ENCODE assay signal across 17 cellular contexts in genomic region chr9:89457376-89457855, GRCh38. TPM values are rescaled to one million over a fixed set of nuclear protein-coding genes. Genes with fewer than 3 reads are reported as not detected.
DNase-seq lines count a peak whose midpoint lies in the region; ATAC-seq, FAIRE-seq and TF ChIP-seq lines count a peak whose summit lies in the region.
"Had no signal": no experiment of that assay in that cellular context is flagged by ENCODE, and none has a peak within 500 bp of the region (broad histone marks: within the 10 kb centered on the region; RNA-seq: fewer than 3 reads in every experiment).

No MANE protein-coding gene starts in this region.

- no peaks in the 10 kb centered on the region for H3K27me3 Mint-ChIP-seq in activated naive CD4-positive, alpha-beta T cell treated with anti-CD3 and anti-CD28 coated beads for 36 hours (ENCODE audit: low read depth)
- H3K27me3 Mint-ChIP-seq in WTC11 (ENCODE audit: low read depth), result no peaks in the 10 kb centered on the region
- H3K27me3 Mint-ChIP-seq in stimulated activated memory B cell treated with anti-CD40 and anti-IgM and Interleukin-4, amounts not matched to agents 10 μg/mL and 1 μg/mL and 100 μg/mL, for 72 hours, result no peaks in the 10 kb centered on the region

- H3K4me1 Mint-ChIP-seq in activated naive CD4-positive, alpha-beta T cell treated with anti-CD3 and anti-CD28 coated beads for 36 hours (ENCODE audit: low read depth), result peaks cover 92% of the 10 kb centered on the region
- H3K4me1 Mint-ChIP-seq in WTC11, result peaks cover 46% of the 10 kb centered on the region
- H3K4me1 Mint-ChIP-seq in stimulated activated memory B cell treated with anti-CD40 and anti-IgM and Interleukin-4, amounts not matched to agents 10 μg/mL and 1 μg/mL and 100 μg/mL, for 72 hours, result peaks cover 64% of the 10 kb centered on the region

- intact Hi-C loops in activated naive CD4-positive, alpha-beta T cell treated with anti-CD3 and anti-CD28 coated beads for 36 hours (cut with micrococcal nuclease), result loop anchor here (2.0 kb wide), 1 partner anchor 35 kb away; no protein-coding TSS in a partner anchor

- TF ChIP-seq CTCF in WTC11 (IDR thresholded peaks at IDR 0.05) (no peak), bronchial epithelial cell (IDR thresholded peaks at IDR 0.05; ENCODE audit: insufficient read depth, low read length, severe bottlenecking) (no peak)

- no peak for ATAC-seq in WTC11
- ATAC-seq in stimulated activated memory B cell treated with anti-CD40 and anti-IgM and Interleukin-4, amounts not matched to agents 10 μg/mL and 1 μg/mL and 100 μg/mL, for 72 hours, result no peak
- ATAC-seq: sciatic nerve had no signal

- FAIRE-seq in bronchial epithelial cell (lab: Jason Lieb, UNC), result peak; percentile 75

- CTCF ChIA-PET in activated naive CD4-positive, alpha-beta T cell treated with anti-CD3 and anti-CD28 coated beads for 36 hours (lab: Charles Lee), result interaction anchor here (0.6 to 2.7 kb wide), 5 partner anchors 13 to 93 kb away, joined by 3 to 14 read pairs (median 8); no protein-coding TSS in a partner anchor
- CTCF ChIA-PET in WTC11 (lab: Charles Lee), result interaction anchor here (1.0 to 2.0 kb wide), 4 partner anchors 26 to 107 kb away, joined by 3 to 15 read pairs (median 6); no protein-coding TSS in a partner anchor

- POLR2A ChIA-PET in WTC11 (lab: Charles Lee), result interaction anchor here (1.6 kb wide), 1 partner anchor 13 kb away, joined by 3 read pairs; no protein-coding TSS in a partner anchor

- H3K4me3 Mint-ChIP-seq in activated naive CD4-positive, alpha-beta T cell treated with anti-CD3 and anti-CD28 coated beads for 36 hours, result no peak overlapping the region
- H3K4me3 Mint-ChIP-seq in WTC11, result no peak overlapping the region
- H3K4me3 Mint-ChIP-seq in stimulated activated memory B cell treated with anti-CD40 and anti-IgM and Interleukin-4, amounts not matched to agents 10 μg/mL and 1 μg/mL and 100 μg/mL, for 72 hours, result no peak overlapping the region
- H3K4me3 Mint-ChIP-seq: H9 had no signal

- no peak for DNase-seq in activated naive CD4-positive, alpha-beta T cell treated with anti-CD3 and anti-CD28 coated beads for 36 hours
- DNase-seq in activated naive CD4-positive, alpha-beta T cell treated with Interleukin-2 at 50 U/mL for 16 hours, result no peak
- DNase-seq in WTC11 (ENCODE audit: low spot score), result no peak
- DNase-seq in bronchial epithelial cell (ENCODE audit: low read depth), result no peak
- DNase-seq in HT-29 (ENCODE audit: low spot score), result no peak
- DNase-seq in HK-2 (ENCODE audit: unreplicated experiment), result no peak
- no peak for DNase-seq in NOMO-1 (lab: John Stamatoyannopoulos, UW; ENCODE audit: unreplicated experiment in 2 of 2)
- DNase-seq: amniotic stem cell, Caco-2, EL, H9, IMR-90, MM.1S, NCI-H1694 treated with DMSO at 0.1 percent for 48 hours, ovary had no signal

- H3K9me3 Mint-ChIP-seq in activated naive CD4-positive, alpha-beta T cell treated with anti-CD3 and anti-CD28 coated beads for 36 hours, result no peaks in the 10 kb centered on the region
- H3K9me3 Mint-ChIP-seq in WTC11, result no peaks in the 10 kb centered on the region
- no peaks in the 10 kb centered on the region for H3K9me3 Mint-ChIP-seq in stimulated activated memory B cell treated with anti-CD40 and anti-IgM and Interleukin-4, amounts not matched to agents 10 μg/mL and 1 μg/mL and 100 μg/mL, for 72 hours
- H3K9me3 Mint-ChIP-seq: H9 had no signal

- no peak overlapping the region for H3K4me3 ChIP-seq in bronchial epithelial cell (ENCODE audit: low read depth, low read length)
- H3K4me3 ChIP-seq: ovary had no signal

- H3K27ac Mint-ChIP-seq in activated naive CD4-positive, alpha-beta T cell treated with anti-CD3 and anti-CD28 coated beads for 36 hours, result peak overlapping the region; percentile 79
- peak overlapping the region; percentile 23; the same call in 1 of the 2 replicates for H3K27ac Mint-ChIP-seq in WTC11
- peak overlapping the region; percentile 82 for H3K27ac Mint-ChIP-seq in stimulated activated memory B cell treated with anti-CD40 and anti-IgM and Interleukin-4, amounts not matched to agents 10 μg/mL and 1 μg/mL and 100 μg/mL, for 72 hours

- H3K36me3 ChIP-seq in bronchial epithelial cell (ENCODE audit: control insufficient read depth, insufficient read depth, low read length), result no peaks in the 10 kb centered on the region
- H3K36me3 ChIP-seq: ovary had no signal

- H3K27me3 ChIP-seq in bronchial epithelial cell (ENCODE audit: control insufficient read depth, insufficient read depth, low read length), result no peaks in the 10 kb centered on the region
- H3K27me3 ChIP-seq: ovary had no signal

- peaks cover 41% of the 10 kb centered on the region for H3K36me3 Mint-ChIP-seq in activated naive CD4-positive, alpha-beta T cell treated with anti-CD3 and anti-CD28 coated beads for 36 hours (ENCODE audit: low read depth)
- H3K36me3 Mint-ChIP-seq in WTC11, result peaks cover 21% of the 10 kb centered on the region
- peaks cover 55% of the 10 kb centered on the region for H3K36me3 Mint-ChIP-seq in stimulated activated memory B cell treated with anti-CD40 and anti-IgM and Interleukin-4, amounts not matched to agents 10 μg/mL and 1 μg/mL and 100 μg/mL, for 72 hours

TF ChIP-seq in WTC11, 78 proteins besides CTCF, POLR2A, EP300 and RAD21:
- TF ChIP-seq, protein P1, sequence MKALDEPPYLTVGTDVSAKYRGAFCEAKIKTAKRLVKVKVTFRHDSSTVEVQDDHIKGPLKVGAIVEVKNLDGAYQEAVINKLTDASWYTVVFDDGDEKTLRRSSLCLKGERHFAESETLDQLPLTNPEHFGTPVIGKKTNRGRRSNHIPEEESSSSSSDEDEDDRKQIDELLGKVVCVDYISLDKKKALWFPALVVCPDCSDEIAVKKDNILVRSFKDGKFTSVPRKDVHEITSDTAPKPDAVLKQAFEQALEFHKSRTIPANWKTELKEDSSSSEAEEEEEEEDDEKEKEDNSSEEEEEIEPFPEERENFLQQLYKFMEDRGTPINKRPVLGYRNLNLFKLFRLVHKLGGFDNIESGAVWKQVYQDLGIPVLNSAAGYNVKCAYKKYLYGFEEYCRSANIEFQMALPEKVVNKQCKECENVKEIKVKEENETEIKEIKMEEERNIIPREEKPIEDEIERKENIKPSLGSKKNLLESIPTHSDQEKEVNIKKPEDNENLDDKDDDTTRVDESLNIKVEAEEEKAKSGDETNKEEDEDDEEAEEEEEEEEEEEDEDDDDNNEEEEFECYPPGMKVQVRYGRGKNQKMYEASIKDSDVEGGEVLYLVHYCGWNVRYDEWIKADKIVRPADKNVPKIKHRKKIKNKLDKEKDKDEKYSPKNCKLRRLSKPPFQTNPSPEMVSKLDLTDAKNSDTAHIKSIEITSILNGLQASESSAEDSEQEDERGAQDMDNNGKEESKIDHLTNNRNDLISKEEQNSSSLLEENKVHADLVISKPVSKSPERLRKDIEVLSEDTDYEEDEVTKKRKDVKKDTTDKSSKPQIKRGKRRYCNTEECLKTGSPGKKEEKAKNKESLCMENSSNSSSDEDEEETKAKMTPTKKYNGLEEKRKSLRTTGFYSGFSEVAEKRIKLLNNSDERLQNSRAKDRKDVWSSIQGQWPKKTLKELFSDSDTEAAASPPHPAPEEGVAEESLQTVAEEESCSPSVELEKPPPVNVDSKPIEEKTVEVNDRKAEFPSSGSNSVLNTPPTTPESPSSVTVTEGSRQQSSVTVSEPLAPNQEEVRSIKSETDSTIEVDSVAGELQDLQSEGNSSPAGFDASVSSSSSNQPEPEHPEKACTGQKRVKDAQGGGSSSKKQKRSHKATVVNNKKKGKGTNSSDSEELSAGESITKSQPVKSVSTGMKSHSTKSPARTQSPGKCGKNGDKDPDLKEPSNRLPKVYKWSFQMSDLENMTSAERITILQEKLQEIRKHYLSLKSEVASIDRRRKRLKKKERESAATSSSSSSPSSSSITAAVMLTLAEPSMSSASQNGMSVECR (CRISPR knock-in tag; IDR thresholded peaks at IDR 0.05; ENCODE audit: borderline replicate concordance), result no peak
- TF ChIP-seq ZNF121 (CRISPR knock-in tag; IDR thresholded peaks at IDR 0.05), result peak; percentile 92
TF ChIP-seq in WTC11: peak in this region for 1.

RNA-seq across cellular contexts. Expression of gene SEMA4D, which starts 40.5 kb away (rescaled TPM):
- total RNA-seq in activated naive CD4-positive, alpha-beta T cell treated with anti-CD3 and anti-CD28 coated beads for 36 hours, result 100 to 1,000 TPM; 156 to 160 TPM
- total RNA-seq in WTC11 (2021) (60.5 to 67.8 TPM (median 65.2 TPM) in 3 replicates), bronchial epithelial cell (1.8 and 6.1 TPM in 2 replicates)
- total RNA-seq in HT-29 (2014; rRNA removed; shearing (Covaris generic)), result 13.2 and 18.5 TPM in 2 replicates

Comparison
In these comparisons a context has a peak if more than half of its experiments do, and no peak if none do; other contexts are left out.
1. H3K27ac Mint-ChIP-seq: peak in every context shown above with its lines; median percentile 82 in stimulated activated memory B cell treated with anti-CD40 and anti-IgM and Interleukin-4, amounts not matched to agents 10 μg/mL and 1 μg/mL and 100 μg/mL, for 72 hours; 79 in activated naive CD4-positive, alpha-beta T cell treated with anti-CD3 and anti-CD28 coated beads for 36 hours; 23 in WTC11.